Comparison of ENCODE assay signal across 20 cellular contexts in genomic region chr4:92529510-92529909, GRCh38.
A peak's percentile ranks its signal among the peaks of the same experiment; 100 is the strongest.
DNase-seq lines count a peak whose midpoint lies in the region; ATAC-seq, FAIRE-seq and TF ChIP-seq lines count a peak whose summit lies in the region.
"Had no signal": no experiment of that assay in that cellular context is flagged by ENCODE, and none has a peak within 500 bp of the region (broad histone marks: within the 10 kb centered on the region; RNA-seq: fewer than 3 reads in every experiment).

No MANE protein-coding gene starts in this region.

- H3K9me3 ChIP-seq in endodermal cell (ENCODE audit: control insufficient read depth, low read length) (no peaks in the 10 kb centered on the region), neuronal stem cell (replicated peaks in 1 of 2; ENCODE audit: control insufficient read depth in 2 of 2, insufficient read depth in 1 of 2, low read depth in 1 of 2, low read length in 2 of 2) (no peaks in the 10 kb centered on the region)
- H3K9me3 ChIP-seq: Caco-2 had no signal

- peaks cover 17% of the 10 kb centered on the region for H3K4me1 Mint-ChIP-seq in endodermal cell

- H2BK15ac ChIP-seq in neuronal stem cell (ENCODE audit: low read length), result no peak overlapping the region

- DNase-seq in D721Med (ENCODE audit: insufficient read length, low spot score), result no peak
- DNase-seq in NCI-H82 treated with DMSO at 0.1 percent for 48 hours (lab: John Stamatoyannopoulos, UW; ENCODE audit: unreplicated experiment), result peak; percentile 53
- no peak for DNase-seq in endodermal cell
- DNase-seq in neuronal stem cell (ENCODE audit: low spot score), result no peak
- no peak for DNase-seq in RKO (ENCODE audit: low spot score)
- DNase-seq: ACHN; Caco-2; CD4-positive, alpha-beta T cell; DMS79 treated with DMSO at 0.1 percent for 48 hours; GF-D8; GM23248; HCEC 1CT; KG1 had no signal

- H3K9ac ChIP-seq in endodermal cell (ENCODE audit: extremely low read depth, low read length, poor library complexity, severe bottlenecking) (no peak overlapping the region), neuronal stem cell (ENCODE audit: low read depth, low read length, poor library complexity) (no peak overlapping the region)
- H3K9ac ChIP-seq: GM23248 had no signal

- no peaks in the 10 kb centered on the region for H3K79me1 ChIP-seq in neuronal stem cell (ENCODE audit: low read depth, low read length)

- H3K36me3 ChIP-seq in endodermal cell (ENCODE audit: control insufficient read depth, insufficient read depth, low read length) (no peaks in the 10 kb centered on the region), neuronal stem cell (replicated peaks in 1 of 2; ENCODE audit: control insufficient read depth in 2 of 2, insufficient read depth in 2 of 2, low read length in 2 of 2) (no peaks in the 10 kb centered on the region)

- H2BK120ac ChIP-seq in neuronal stem cell (ENCODE audit: low read depth, low read length), result no peak overlapping the region

- H3K27ac ChIP-seq in endodermal cell (ENCODE audit: low read depth, low read length), result no peak overlapping the region
- no peak overlapping the region for H3K27ac ChIP-seq in neuronal stem cell (replicated peaks; ENCODE audit: low read length)
- H3K27ac ChIP-seq: C4-2B, GM23248 had no signal

- no peak overlapping the region for H3K23ac ChIP-seq in neuronal stem cell (ENCODE audit: low read depth, low read length, poor library complexity)

- H4K8ac ChIP-seq in neuronal stem cell (ENCODE audit: low read depth, low read length), result no peak overlapping the region

- peak overlapping the region; percentile 8 for H3K27ac Mint-ChIP-seq in endodermal cell
- H3K27ac Mint-ChIP-seq: CD4-positive, alpha-beta T cell had no signal

- no peaks in the 10 kb centered on the region for H3K27me3 Mint-ChIP-seq in endodermal cell (ENCODE audit: insufficient read depth)
- H3K27me3 Mint-ChIP-seq: CD4-positive, alpha-beta T cell had no signal

- H2AFZ ChIP-seq in neuronal stem cell (ENCODE audit: low read length), result peak overlapping the region; percentile 40
- H2AFZ ChIP-seq: GM23248 had no signal

- H3K14ac ChIP-seq in neuronal stem cell (ENCODE audit: low read length), result no peak overlapping the region

- ATAC-seq in HG03097 (IDR thresholded peaks at IDR 0.05; ENCODE audit: low FRiP score, unreplicated experiment) (no peak), HG03280 (IDR thresholded peaks at IDR 0.05; ENCODE audit: unreplicated experiment) (no peak)
- ATAC-seq: GM12878 had no signal

- H3K4me1 ChIP-seq in endodermal cell (ENCODE audit: control insufficient read depth, insufficient read depth, low read length) (peaks cover 3% of the 10 kb centered on the region), neuronal stem cell (ENCODE audit: control insufficient read depth in 2 of 2, insufficient read depth in 1 of 2, low read depth in 1 of 2, low read length in 2 of 2) (peaks cover 5 to 16% of the 10 kb centered on the region in 2 donors)
- H3K4me1 ChIP-seq: Caco-2 had no signal

- H2AK5ac ChIP-seq in neuronal stem cell (ENCODE audit: low read depth, low read length), result no peak overlapping the region

- 79 to 94% methylated on average over 2 of the region's 2 CpGs for WGBS in endodermal cell (ENCODE audit: insufficient coverage in 1 of 2, insufficient read length in 1 of 2), 2 experiments
- no CpG with 5 or more reads among the region's 2 CpGs for WGBS in neuronal stem cell (ENCODE audit: extremely low coverage in 2 of 2, insufficient read length in 2 of 2, insufficient replicate concordance in 1 of 2), 2 donors

- H3K4me3 Mint-ChIP-seq in endodermal cell, result no peak overlapping the region
- H3K4me3 Mint-ChIP-seq: CD4-positive, alpha-beta T cell had no signal

- peak; percentile 98 for FAIRE-seq in D721Med (lab: Jason Lieb, UNC)
- FAIRE-seq: A204.1, GM12878, H54, HTR-8/SVneo had no signal

- H2BK12ac ChIP-seq in neuronal stem cell (ENCODE audit: low read length), result no peak overlapping the region

- no peak for TF ChIP-seq CTCF in D721Med (IDR thresholded peaks at IDR 0.05; ENCODE audit: insufficient read depth, missing control alignments)
- no peak for TF ChIP-seq CTCF in endodermal cell (conservative IDR thresholded peaks at IDR 0.05)

- no peaks in the 10 kb centered on the region for H3K9me3 Mint-ChIP-seq in endodermal cell

- H3K4me3 ChIP-seq in endodermal cell (ENCODE audit: low read length) (no peak overlapping the region), neuronal stem cell (ENCODE audit: low read length in 2 of 2) (no peak overlapping the region)
- H3K4me3 ChIP-seq: GM12878, GM23248 had no signal

- H3K27me3 ChIP-seq in endodermal cell (ENCODE audit: control insufficient read depth, insufficient read depth, low read length, poor library complexity, severe bottlenecking) (no peaks in the 10 kb centered on the region), neuronal stem cell (ENCODE audit: control insufficient read depth in 3 of 3, insufficient read depth in 3 of 3, low read depth in 1 of 3, low read length in 3 of 3) (no peaks in the 10 kb centered on the region)

- no peak overlapping the region for H3K4ac ChIP-seq in neuronal stem cell (ENCODE audit: low read length)

- H3K18ac ChIP-seq in neuronal stem cell (ENCODE audit: low read length), result no peak overlapping the region

- H3K4me2 ChIP-seq in neuronal stem cell (ENCODE audit: insufficient read depth, low read length, poor library complexity, severe bottlenecking), result no peak overlapping the region

- H3K36me3 Mint-ChIP-seq in endodermal cell (ENCODE audit: low read depth), result peaks cover 8% of the 10 kb centered on the region

- no peak overlapping the region for H4K91ac ChIP-seq in neuronal stem cell (ENCODE audit: low read depth, low read length, poor library complexity)

- H2BK5ac ChIP-seq in neuronal stem cell (ENCODE audit: low read length), result no peak overlapping the region
